ENCODE assay signal across 1 cellular context in genomic region chr10:117533507-117534281, GRCh38.
TF ChIP-seq lines count a peak whose summit lies in the region.

No MANE protein-coding gene starts in this region.

TF ChIP-seq in H1, 55 proteins besides CTCF, POLR2A, EP300 and RAD21:
- TF ChIP-seq KDM1A (IDR thresholded peaks at IDR 0.05; ENCODE audit: borderline replicate concordance, low read length) (no peak), EGR1 (IDR thresholded peaks at IDR 0.05; ENCODE audit: borderline replicate concordance, low read depth, low read length) (no peak), RNF2 (IDR thresholded peaks at IDR 0.05; ENCODE audit: borderline replicate concordance, low read depth, low read length, missing control alignments, poor library complexity, severe bottlenecking) (peak; percentile 81), KDM4A (IDR thresholded peaks at IDR 0.05; ENCODE audit: low read depth, low read length, severe bottlenecking) (no peak), EZH2 (IDR thresholded peaks at IDR 0.05; ENCODE audit: low read depth, low read length, severe bottlenecking) (no peak), CBX8 (IDR thresholded peaks at IDR 0.05; ENCODE audit: borderline replicate concordance, low read depth, low read length) (peak; percentile 92; the same call in 1 of the 2 replicates)
